8 cellular contexts compared by ENCODE assay signal in genomic region chr20:38961530-38962043, GRCh38. TPM values are rescaled to one million over a fixed set of nuclear protein-coding genes. Genes with fewer than 3 reads are reported as not detected.
DNase-seq lines count a peak whose midpoint lies in the region; ATAC-seq and TF ChIP-seq lines count a peak whose summit lies in the region.

No MANE protein-coding gene starts in this region.

- H3K27me3 ChIP-seq in H9 (ENCODE audit: insufficient read depth, low read length) (no peaks in the 10 kb centered on the region), PC-9 (ENCODE audit: insufficient read depth, low read depth) (no peaks in the 10 kb centered on the region), muscle layer of duodenum (ENCODE audit: low read depth, low read length) (no peaks in the 10 kb centered on the region), transverse colon (no peaks in the 10 kb centered on the region)

- H3K4me3 Mint-ChIP-seq in H9 = peak overlapping the region; percentile 95 to 99

- peak overlapping the region; percentile 96 to 98 (median 97) for H3K27ac Mint-ChIP-seq in H9

- H2BK120ac ChIP-seq in H9 (ENCODE audit: low read depth, low read length, poor library complexity, severe bottlenecking) = peak overlapping the region; percentile 52

- H3K4me2 ChIP-seq in H9 (ENCODE audit: insufficient read depth, insufficient read length, low read length) (peak overlapping the region; percentile 67), PC-9 (peak overlapping the region; percentile 81)

- H3K4me3 ChIP-seq in PC-9 (peak overlapping the region; percentile 81), cardiac fibroblast (replicated peaks in 1 of 2; ENCODE audit: low read depth in 2 of 2, low read length in 2 of 2) (peak overlapping the region; percentile 84 to 93), muscle layer of duodenum (ENCODE audit: low read depth in 1 of 2, low read length in 2 of 2) (peak overlapping the region; percentile 86 to 90), transverse colon (peak overlapping the region; percentile 29 to 93 (median 91))

- H2BK5ac ChIP-seq in H9 (ENCODE audit: insufficient read length, low read length) = peak overlapping the region; percentile 47

- TSS peak; percentile 89 for BruUV-seq in PC-9 (replicated peaks; lab: Mats Ljungman, UMichigan)

- POLR2A ChIA-PET in PC-9 (lab: Charles Lee; ENCODE audit: unreplicated experiment) = interaction anchor here (0.6 to 1.0 kb wide), 3 partner anchors 43 to 412 kb away, joined by 5 to 6 read pairs (median 5); no protein-coding TSS in a partner anchor

- H3K36me3 ChIP-seq in PC-9 (ENCODE audit: low read depth) (no peaks in the 10 kb centered on the region), muscle layer of duodenum (ENCODE audit: control insufficient read depth in 1 of 2, insufficient read depth in 2 of 2, low read length in 2 of 2) (peaks cover 0 to 9% of the 10 kb centered on the region in 2 donors), transverse colon (no peaks in the 10 kb centered on the region)

- no peak for TF ChIP-seq POLR2A in transverse colon (IDR thresholded peaks at IDR 0.05)

- H3K27me3 Mint-ChIP-seq in H9 (ENCODE audit: low read depth) = no peaks in the 10 kb centered on the region; the same call in 1 of the 2 replicates

- H3K9me3 Mint-ChIP-seq in H9 = no peaks in the 10 kb centered on the region; a peak in 1 of 5 replicates

- H3F3A ChIP-seq in PC-9 (ENCODE audit: insufficient read depth, low read depth) = no peaks in the 10 kb centered on the region; the same call in 1 of the 2 replicates

- H3K9me3 ChIP-seq in H9 (ENCODE audit: control insufficient read depth, low read depth, low read length) (no peaks in the 10 kb centered on the region), PC-9 (ENCODE audit: insufficient read depth, low read depth) (no peaks in the 10 kb centered on the region), muscle layer of duodenum (ENCODE audit: control insufficient read depth in 1 of 2, low read length in 2 of 2) (no peaks in the 10 kb centered on the region), transverse colon (no peaks in the 10 kb centered on the region)

- no peaks in the 10 kb centered on the region; the same call in 1 of the 2 replicates for H3K4me1 ChIP-seq in H9 (ENCODE audit: insufficient read depth, low read length)
- peaks cover 18% of the 10 kb centered on the region for H3K4me1 ChIP-seq in PC-9 (replicated peaks; ENCODE audit: insufficient read depth)
- H3K4me1 ChIP-seq in muscle layer of duodenum (ENCODE audit: control insufficient read depth in 1 of 2, insufficient read depth in 2 of 2, low read length in 2 of 2) = peaks cover 6 to 23% of the 10 kb centered on the region in 2 donors
- H3K4me1 ChIP-seq in transverse colon = peaks cover 4 to 19% (median 15%) of the 10 kb centered on the region in 4 donors

- in situ Hi-C loops in transverse colon (cut with MboI; ENCODE audit: low pct_ligation_motif_present in 1 of 4, low pct_unique_long_range_greater_than_20kb in 1 of 4, low sequenced_read_pairs in 3 of 4) = no loop called here

- no peak overlapping the region for H3T11ph ChIP-seq in H9 (ENCODE audit: low read length)

- peaks cover 20 to 22% of the 10 kb centered on the region in 2 experiments for H3K4me1 Mint-ChIP-seq in H9

- peak overlapping the region; percentile 95 for H3K18ac ChIP-seq in H9 (ENCODE audit: insufficient read length, low read depth, low read length)

- no peak overlapping the region for H2AK5ac ChIP-seq in H9 (ENCODE audit: insufficient read length, low read length)

- no peak overlapping the region for H2BK15ac ChIP-seq in H9 (ENCODE audit: low read depth, low read length)

- H3K79me1 ChIP-seq in H9 (ENCODE audit: insufficient read depth, low read depth, low read length, poor library complexity, severe bottlenecking) = no peaks in the 10 kb centered on the region

- no peaks in the 10 kb centered on the region for H3K23me2 ChIP-seq in H9 (ENCODE audit: insufficient read length, low read depth, low read length, poor library complexity, severe bottlenecking)

- peak overlapping the region; percentile 63 for H4K8ac ChIP-seq in H9 (replicated peaks; ENCODE audit: insufficient read length, low read depth, low read length)

- no peaks in the 10 kb centered on the region for H3K9me2 ChIP-seq in PC-9 (ENCODE audit: insufficient read depth)

- H3K56ac ChIP-seq in H9 (ENCODE audit: insufficient read length, low read depth, low read length) = peak overlapping the region; percentile 59

- no peaks in the 10 kb centered on the region for H4K20me1 ChIP-seq in H9 (ENCODE audit: control insufficient read depth, insufficient read depth, insufficient read length)
- H4K20me1 ChIP-seq in PC-9 (ENCODE audit: insufficient read depth) = no peaks in the 10 kb centered on the region

- H2AFZ ChIP-seq in H9 (ENCODE audit: low read length) (no peak overlapping the region), PC-9 (peak overlapping the region; percentile 97)

- intact Hi-C loops in PC-9 (cut with micrococcal nuclease; ENCODE audit: unreplicated experiment) (loop anchor here (1.0 kb wide), 1 partner anchor 35 kb away; the partner anchor contains the start of gene FAM83D), transverse colon (cut with DNase I; ENCODE audit: low total_unique reads) (no loop called here)

- peak overlapping the region; percentile 99 for H3K14ac ChIP-seq in H9 (ENCODE audit: insufficient read depth, low read length)

- peaks cover 9% of the 10 kb centered on the region; the same call in 1 of the 2 replicates for H3K79me2 ChIP-seq in H9 (ENCODE audit: insufficient read depth, low read length)
- H3K79me2 ChIP-seq in PC-9 (ENCODE audit: low read depth) = peaks cover 30% of the 10 kb centered on the region

- TF ChIP-seq CTCF in H9 (conservative IDR thresholded peaks at IDR 0.05) = no peak
- TF ChIP-seq CTCF in PC-9 (conservative IDR thresholded peaks at IDR 0.05) = no peak
- TF ChIP-seq CTCF in cardiac fibroblast (IDR thresholded peaks at IDR 0.05; ENCODE audit: low read depth, low read length) = no peak
- TF ChIP-seq CTCF in transverse colon (IDR thresholded peaks at IDR 0.05) = peak in 1 of 5 experiments; percentile 10
- TF ChIP-seq CTCF in omental fat pad (IDR thresholded peaks at IDR 0.05) = no peak

- peak overlapping the region; percentile 97 for H3K9ac ChIP-seq in H9 (ENCODE audit: extremely low read depth, insufficient read length, low read length)

- no peak for TF ChIP-seq EP300 in transverse colon (IDR thresholded peaks at IDR 0.05; ENCODE audit: low read depth)

- H3K36me3 Mint-ChIP-seq in H9 (ENCODE audit: insufficient read depth in 1 of 3, low read depth in 3 of 3) = peaks cover 4 to 10% (median 6%) of the 10 kb centered on the region in 3 experiments; a peak in 5 of 7 replicates

- CTCF ChIA-PET in PC-9 (lab: Charles Lee) = interaction anchor here (0.6 to 1.4 kb wide), 4 partner anchors 35 to 180 kb away, joined by 3 to 7 read pairs (median 3); partner anchors contain the start of gene FAM83D

- H3K23ac ChIP-seq in H9 (ENCODE audit: insufficient read length, low read depth, low read length) = no peak overlapping the region

- peak overlapping the region; percentile 84 for H4K5ac ChIP-seq in H9 (ENCODE audit: insufficient read length, low read depth, low read length)

- no peak overlapping the region for H2BK20ac ChIP-seq in H9 (ENCODE audit: low read depth, low read length, poor library complexity, severe bottlenecking)

- no peak overlapping the region for H3K27ac ChIP-seq in H9 (ENCODE audit: insufficient read length, low read depth, low read length)
- H3K27ac ChIP-seq in PC-9 = peak overlapping the region; percentile 31
- H3K27ac ChIP-seq in muscle layer of duodenum (ENCODE audit: low read length) = peak overlapping the region; percentile 64
- peak overlapping the region; percentile 92 to 95 (median 95) for H3K27ac ChIP-seq in transverse colon

- DNase-seq in H9 = no peak
- no peak for DNase-seq in PC-9
- DNase-seq in cardiac fibroblast (ENCODE audit: low read depth in 2 of 2) = no peak
- DNase-seq in transverse colon = no peak
- no peak for DNase-seq in NCI-H774 (lab: John Stamatoyannopoulos, UW)
- DNase-seq in omental fat pad (ENCODE audit: low spot score) = no peak

- ATAC-seq in GM21381 (IDR thresholded peaks at IDR 0.05; ENCODE audit: unreplicated experiment) = no peak
- ATAC-seq in omental fat pad (ENCODE audit: low FRiP score) = no peak

- H2BK12ac ChIP-seq in H9 (ENCODE audit: insufficient read length, low read depth, low read length) = no peak overlapping the region

- H3K4ac ChIP-seq in H9 (ENCODE audit: low read depth, low read length) = no peak overlapping the region; the same call in 1 of the 2 replicates

- WGBS in H9 (ENCODE audit: extremely low coverage, insufficient read length, low lambda C conversion rate) = no CpG with 5 or more reads among the region's 16 CpGs
- WGBS in transverse colon (ENCODE audit: low coverage in 1 of 2), 2 donors = 11 to 19% methylated on average over 11 to 16 of the region's 16 CpGs

- no peak overlapping the region for H4K91ac ChIP-seq in H9 (ENCODE audit: insufficient read length, low read depth, low read length)

RNA-seq across cellular contexts. Expression of gene DHX35, which starts 0.6 kb away (rescaled TPM):
- total RNA-seq in H9 (2021) = 14.3 and 14.4 TPM in 2 replicates
- total RNA-seq in PC-9 (2021) = 12.1 and 12.6 TPM in 2 replicates
- 10 to 100 TPM; 15.5 to 75.9 (median 17.7) TPM for total RNA-seq in transverse colon
- total RNA-seq in omental fat pad = 10 to 100 TPM; 13.3 to 18.1 (median 15.5) TPM

RNA-seq across cellular contexts. Expression of gene FAM83D, which starts 35.4 kb away (rescaled TPM):
- total RNA-seq in H9 (2021) (48.1 and 51.6 TPM in 2 replicates), PC-9 (2021) (44.6 and 57.3 TPM in 2 replicates), transverse colon (10 to 100 TPM in 3 of 4 donors, 1 to 10 TPM in 1; 7.2 to 42.3 (median 19.6) TPM), omental fat pad (1 to 10 TPM in 3 of 4 donors, under 1 TPM in 1; 0.93 to 3.2 (median 1.3) TPM)
